In the genomic region with DNA sequence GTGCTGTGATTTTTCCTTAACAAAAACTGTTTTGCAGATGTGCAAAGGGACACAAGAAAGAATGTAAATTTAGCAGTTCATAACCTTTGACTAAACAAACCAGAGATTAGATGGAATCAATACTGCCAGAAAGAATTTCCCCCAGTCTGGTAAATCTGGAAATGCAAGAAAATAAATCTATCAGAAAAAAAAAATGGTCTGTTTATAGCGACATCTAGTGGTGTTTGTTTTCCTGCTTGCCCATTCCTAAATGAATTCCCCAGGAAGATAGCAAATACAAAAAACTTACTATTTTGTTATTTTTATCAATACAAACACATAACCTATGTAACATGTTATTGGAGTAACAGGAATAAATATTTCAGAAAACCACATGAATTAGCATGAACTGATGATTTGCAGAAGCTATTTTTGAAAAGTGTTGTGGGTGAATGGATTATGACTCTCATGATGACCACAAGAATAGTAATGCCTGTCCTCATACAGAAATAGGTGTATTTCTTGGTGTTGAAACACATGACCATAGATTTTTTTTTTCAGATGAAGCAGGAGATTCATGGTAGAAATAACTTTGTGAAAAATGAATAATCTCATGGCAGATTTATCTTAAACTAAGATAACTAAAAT, we compare ENCODE assay signal across 8 cellular contexts.
DNase-seq lines count a peak whose midpoint lies in the region; ATAC-seq and TF ChIP-seq lines count a peak whose summit lies in the region.

No MANE protein-coding gene starts in this region.

- ATAC-seq in natural killer cell (no peak), HG03378 (IDR thresholded peaks at IDR 0.05; ENCODE audit: unreplicated experiment) (no peak)
- ATAC-seq in natural killer cell treated with Interleukin-12 subunit alpha and Interleukin-12 subunit beta and Interleukin-15 and Interleukin-18, amount 100 ng/mL, for 72 hours = no peak
- ATAC-seq in stimulated activated memory B cell treated with anti-CD40 and anti-IgM and Interleukin-4, amounts not matched to agents 10 μg/mL and 1 μg/mL and 100 μg/mL, for 72 hours = no peak

- H3K4me1 ChIP-seq in PC-9 (replicated peaks; ENCODE audit: insufficient read depth) (no peaks in the 10 kb centered on the region), spleen (no peaks in the 10 kb centered on the region)

- H2AFZ ChIP-seq in PC-9 = no peak overlapping the region

- no peak overlapping the region for H3K27ac Mint-ChIP-seq in natural killer cell
- H3K27ac Mint-ChIP-seq in natural killer cell treated with Interleukin-12 subunit alpha and Interleukin-12 subunit beta and Interleukin-15 and Interleukin-18, amount 100 ng/mL, for 72 hours = no peak overlapping the region
- no peak overlapping the region for H3K27ac Mint-ChIP-seq in stimulated activated memory B cell treated with anti-CD40 and anti-IgM and Interleukin-4, amounts not matched to agents 10 μg/mL and 1 μg/mL and 100 μg/mL, for 72 hours

- TF ChIP-seq CTCF in natural killer cell (IDR thresholded peaks at IDR 0.05) = peak; percentile 29
- peak; percentile 75 for TF ChIP-seq CTCF in PC-9 (conservative IDR thresholded peaks at IDR 0.05)
- TF ChIP-seq CTCF in fibroblast of pulmonary artery (IDR thresholded peaks at IDR 0.05; ENCODE audit: low read length, missing control alignments) = peak; percentile 75
- TF ChIP-seq CTCF in spleen (IDR thresholded peaks at IDR 0.05 in 8 of 11, conservative IDR thresholded peaks at IDR 0.05 in 3 of 11) = peak in 10 of 11 experiments; percentile 19 to 70 (median 57)

- no peak for TF ChIP-seq POLR2A in spleen (IDR thresholded peaks at IDR 0.05)

- no peak overlapping the region for H3K4me3 Mint-ChIP-seq in natural killer cell
- H3K4me3 Mint-ChIP-seq in natural killer cell treated with Interleukin-12 subunit alpha and Interleukin-12 subunit beta and Interleukin-15 and Interleukin-18, amount 100 ng/mL, for 72 hours = no peak overlapping the region
- H3K4me3 Mint-ChIP-seq in stimulated activated memory B cell treated with anti-CD40 and anti-IgM and Interleukin-4, amounts not matched to agents 10 μg/mL and 1 μg/mL and 100 μg/mL, for 72 hours = no peak overlapping the region

- H3K4me2 ChIP-seq in PC-9 = no peak overlapping the region

- H3K27me3 ChIP-seq in PC-9 (ENCODE audit: insufficient read depth, low read depth) (no peaks in the 10 kb centered on the region), spleen (replicated peaks in 1 of 7) (no peaks in the 10 kb centered on the region)

- no TSS peak for BruUV-seq in PC-9 (replicated peaks; lab: Mats Ljungman, UMichigan)

- H4K20me1 ChIP-seq in PC-9 (ENCODE audit: insufficient read depth) = no peaks in the 10 kb centered on the region

- WGBS in spleen, 5 donors = 0 to 2% (median 0%) methylated on average over 1 of the region's 1 CpG

- H3K4me3 ChIP-seq in PC-9 (no peak overlapping the region), fibroblast of pulmonary artery (replicated peaks; ENCODE audit: low read depth, low read length) (no peak overlapping the region), spleen (no peak overlapping the region)

- no peaks in the 10 kb centered on the region for H3F3A ChIP-seq in PC-9 (ENCODE audit: insufficient read depth, low read depth)

- intact Hi-C loops in natural killer cell (cut with micrococcal nuclease) = loop anchor here (10.0 kb wide), 1 partner anchor 1194 kb away; no protein-coding TSS in a partner anchor
- intact Hi-C loops in PC-9 (cut with micrococcal nuclease; ENCODE audit: unreplicated experiment) = loop anchor here (1.0 to 2.0 kb wide), 2 partner anchors 1196 to 1644 kb away; no protein-coding TSS in a partner anchor
- intact Hi-C loops in spleen (cut with DNase I; ENCODE audit: low total_unique reads) = no loop called here

- H3K27me3 Mint-ChIP-seq in natural killer cell (ENCODE audit: low read depth in 2 of 2) = no peaks in the 10 kb centered on the region
- no peaks in the 10 kb centered on the region for H3K27me3 Mint-ChIP-seq in natural killer cell treated with Interleukin-12 subunit alpha and Interleukin-12 subunit beta and Interleukin-15 and Interleukin-18, amount 100 ng/mL, for 72 hours
- H3K27me3 Mint-ChIP-seq in stimulated activated memory B cell treated with anti-CD40 and anti-IgM and Interleukin-4, amounts not matched to agents 10 μg/mL and 1 μg/mL and 100 μg/mL, for 72 hours = no peaks in the 10 kb centered on the region

- POLR2A ChIA-PET in PC-9 (lab: Charles Lee; ENCODE audit: unreplicated experiment) = no interaction called here

- H3K79me2 ChIP-seq in PC-9 (ENCODE audit: low read depth) = no peaks in the 10 kb centered on the region

- H3K4me1 Mint-ChIP-seq in natural killer cell = no peaks in the 10 kb centered on the region
- H3K4me1 Mint-ChIP-seq in natural killer cell treated with Interleukin-12 subunit alpha and Interleukin-12 subunit beta and Interleukin-15 and Interleukin-18, amount 100 ng/mL, for 72 hours (ENCODE audit: low read depth in 2 of 2) = no peaks in the 10 kb centered on the region
- no peaks in the 10 kb centered on the region for H3K4me1 Mint-ChIP-seq in stimulated activated memory B cell treated with anti-CD40 and anti-IgM and Interleukin-4, amounts not matched to agents 10 μg/mL and 1 μg/mL and 100 μg/mL, for 72 hours

- H3K27ac ChIP-seq in PC-9 (no peak overlapping the region), spleen (no peak overlapping the region)

- no peak for DNase-seq in natural killer cell
- DNase-seq in natural killer cell treated with Interleukin-12 subunit alpha and Interleukin-12 subunit beta and Interleukin-15 and Interleukin-18, amount 100 ng/mL, for 72 hours (ENCODE audit: low spot score) = no peak
- DNase-seq in PC-9 = no peak
- peak; percentile 52 for DNase-seq in fibroblast of pulmonary artery (ENCODE audit: low read depth)
- DNase-seq in spleen = no peak
- DNase-seq in DMS79 treated with DMSO at 0.1 percent for 48 hours (lab: John Stamatoyannopoulos, UW) = no peak

- H3K9me3 ChIP-seq in PC-9 (ENCODE audit: insufficient read depth, low read depth) (no peaks in the 10 kb centered on the region), spleen (no peaks in the 10 kb centered on the region)

- CTCF ChIA-PET in PC-9 (lab: Charles Lee) = interaction anchor here (0.6 kb wide), 1 partner anchor 315 kb away, joined by 8 read pairs; no protein-coding TSS in a partner anchor

- no peaks in the 10 kb centered on the region for H3K36me3 Mint-ChIP-seq in natural killer cell
- no peaks in the 10 kb centered on the region for H3K36me3 Mint-ChIP-seq in natural killer cell treated with Interleukin-12 subunit alpha and Interleukin-12 subunit beta and Interleukin-15 and Interleukin-18, amount 100 ng/mL, for 72 hours
- H3K36me3 Mint-ChIP-seq in stimulated activated memory B cell treated with anti-CD40 and anti-IgM and Interleukin-4, amounts not matched to agents 10 μg/mL and 1 μg/mL and 100 μg/mL, for 72 hours = no peaks in the 10 kb centered on the region

- H3K9me3 Mint-ChIP-seq in natural killer cell = peaks cover 0 to 4% of the 10 kb centered on the region in 2 donors
- H3K9me3 Mint-ChIP-seq in natural killer cell treated with Interleukin-12 subunit alpha and Interleukin-12 subunit beta and Interleukin-15 and Interleukin-18, amount 100 ng/mL, for 72 hours = no peaks in the 10 kb centered on the region
- H3K9me3 Mint-ChIP-seq in stimulated activated memory B cell treated with anti-CD40 and anti-IgM and Interleukin-4, amounts not matched to agents 10 μg/mL and 1 μg/mL and 100 μg/mL, for 72 hours = no peaks in the 10 kb centered on the region

- H3K36me3 ChIP-seq in PC-9 (ENCODE audit: low read depth) = no peaks in the 10 kb centered on the region
- no peaks in the 10 kb centered on the region for H3K36me3 ChIP-seq in spleen

- 0 out of 2 replicates have a peak, but pooled peaks cover 6% of the 10 kb centered on the region for H3K9me2 ChIP-seq in PC-9 (ENCODE audit: insufficient read depth)
